ENCODE assay signal across 17 cellular contexts in genomic region chr14:81523616-81524015, GRCh38. TPM values are rescaled to one million over a fixed set of nuclear protein-coding genes. Genes with fewer than 3 reads are reported as not detected.
A peak's percentile ranks its signal among the peaks of the same experiment; 100 is the strongest.
DNase-seq lines count a peak whose midpoint lies in the region; ATAC-seq and TF ChIP-seq lines count a peak whose summit lies in the region.
"Had no signal": no experiment of that assay in that cellular context is flagged by ENCODE, and none has a peak within 500 bp of the region (broad histone marks: within the 10 kb centered on the region; RNA-seq: fewer than 3 reads in every experiment).

No MANE protein-coding gene starts in this region.

- no peak for DNase-seq in endodermal cell
- DNase-seq in activated naive CD4-positive, alpha-beta T cell treated with anti-CD3 and anti-CD28 coated beads, Interleukin-2, amount 50 U/mL, for 16 hours = no peak
- no peak for DNase-seq in glutamatergic neuron
- no peak for DNase-seq in cardiac septum (ENCODE audit: low spot score)
- DNase-seq: activated naive CD8-positive, alpha-beta T cell treated with anti-CD3 and anti-CD28 coated beads, Interleukin-2, amount 10 ng/mL, durations not matched to agents 7 days and 5 days; cerebellar nuclear complex; hippocampal formation; left ventricle myocardium superior; naive thymus-derived CD8-positive, alpha-beta T cell; NCI-H446 treated with DMSO at 0.1 percent for 48 hours; RPMI8226; T-helper 9 cell had no signal

- H3K36me3 ChIP-seq in endodermal cell (ENCODE audit: control insufficient read depth, insufficient read depth, low read length) = peaks cover 70% of the 10 kb centered on the region

- H3K27me3 Mint-ChIP-seq in endodermal cell (ENCODE audit: insufficient read depth) (no peaks in the 10 kb centered on the region), glutamatergic neuron (ENCODE audit: unreplicated experiment) (peaks cover 2% of the 10 kb centered on the region)
- H3K27me3 Mint-ChIP-seq: activated naive CD8-positive, alpha-beta T cell treated with anti-CD3 and anti-CD28 coated beads, Interleukin-2, amount 10 ng/mL, durations not matched to agents 7 days and 5 days; CD4-positive, CD25-positive, alpha-beta regulatory T cell; naive thymus-derived CD8-positive, alpha-beta T cell had no signal

- H3K4me1 Mint-ChIP-seq in endodermal cell (peaks cover 49% of the 10 kb centered on the region), glutamatergic neuron (ENCODE audit: low read depth, unreplicated experiment) (no peaks in the 10 kb centered on the region)

- H3K4me3 Mint-ChIP-seq in endodermal cell (peak overlapping the region; percentile 36), glutamatergic neuron (ENCODE audit: unreplicated experiment) (no peak overlapping the region)
- H3K4me3 Mint-ChIP-seq: activated naive CD8-positive, alpha-beta T cell treated with anti-CD3 and anti-CD28 coated beads, Interleukin-2, amount 10 ng/mL, durations not matched to agents 7 days and 5 days; naive thymus-derived CD8-positive, alpha-beta T cell had no signal

- peak overlapping the region; percentile 42 for H3K4me3 ChIP-seq in endodermal cell (ENCODE audit: low read length)
- H3K4me3 ChIP-seq: suprapubic skin had no signal

- H3K4me1 ChIP-seq in endodermal cell (ENCODE audit: control insufficient read depth, insufficient read depth, low read length) = peaks cover 16% of the 10 kb centered on the region

- no peaks in the 10 kb centered on the region for H3K27me3 ChIP-seq in endodermal cell (ENCODE audit: control insufficient read depth, insufficient read depth, low read length, poor library complexity, severe bottlenecking)
- H3K27me3 ChIP-seq: suprapubic skin had no signal

- no peak for TF ChIP-seq CTCF in endodermal cell (conservative IDR thresholded peaks at IDR 0.05)
- TF ChIP-seq CTCF in glutamatergic neuron (IDR thresholded peaks at IDR 0.05; ENCODE audit: partially characterized antibody, unreplicated experiment) = no peak

- H3K9me3 Mint-ChIP-seq in endodermal cell = no peaks in the 10 kb centered on the region
- no peaks in the 10 kb centered on the region for H3K9me3 Mint-ChIP-seq in glutamatergic neuron (ENCODE audit: unreplicated experiment)
- H3K9me3 Mint-ChIP-seq: activated naive CD8-positive, alpha-beta T cell treated with anti-CD3 and anti-CD28 coated beads, Interleukin-2, amount 10 ng/mL, durations not matched to agents 7 days and 5 days; naive thymus-derived CD8-positive, alpha-beta T cell had no signal

- no peaks in the 10 kb centered on the region for H3K9me3 ChIP-seq in endodermal cell (ENCODE audit: control insufficient read depth, low read length)
- H3K9me3 ChIP-seq: suprapubic skin had no signal

- ATAC-seq in GM18907 (IDR thresholded peaks at IDR 0.05; ENCODE audit: unreplicated experiment) (peak; percentile 60), GM21529 (IDR thresholded peaks at IDR 0.05; ENCODE audit: unreplicated experiment) (peak; percentile 54), HG03095 (IDR thresholded peaks at IDR 0.05; ENCODE audit: unreplicated experiment) (peak; percentile 51)
- ATAC-seq: left ventricle myocardium superior; naive thymus-derived CD8-positive, alpha-beta T cell had no signal

- H3K36me3 Mint-ChIP-seq in endodermal cell (ENCODE audit: low read depth) (peaks cover 48% of the 10 kb centered on the region), glutamatergic neuron (ENCODE audit: unreplicated experiment) (no peaks in the 10 kb centered on the region)

- H3K27ac Mint-ChIP-seq in endodermal cell = peak overlapping the region; percentile 74
- no peak overlapping the region for H3K27ac Mint-ChIP-seq in glutamatergic neuron (ENCODE audit: unreplicated experiment)

- H3K27ac ChIP-seq in endodermal cell (ENCODE audit: low read depth, low read length) = no peak overlapping the region
- H3K27ac ChIP-seq: suprapubic skin had no signal

- WGBS in endodermal cell (ENCODE audit: insufficient coverage in 1 of 2, insufficient read length in 1 of 2), 2 experiments = 44 to 60% methylated on average over 1 to 2 of the region's 2 CpGs

- intact Hi-C loops in cardiac septum (cut with DNase I) = no loop called here

- H3K9ac ChIP-seq in endodermal cell (ENCODE audit: extremely low read depth, low read length, poor library complexity, severe bottlenecking) = peak overlapping the region; percentile 35

RNA-seq across cellular contexts. Expression of gene SEL1L, which starts 10.0 kb away (rescaled TPM):
- total RNA-seq in endodermal cell (10 to 100 TPM; 62.9 to 64.0 TPM), glutamatergic neuron (ENCODE audit: unreplicated experiment) (43.1 TPM), cardiac septum (64.8 TPM)
- 28.6 TPM for polyA plus RNA-seq in endodermal cell (2013, experiment 1 of 2)
- 28.2 TPM for polyA plus RNA-seq in endodermal cell (2013, experiment 2 of 2)
